Comparison of ENCODE assay signal across 17 cellular contexts in genomic region chr16:29686740-29687327, GRCh38. TPM values are rescaled to one million over a fixed set of nuclear protein-coding genes. Genes with fewer than 3 reads are reported as not detected.
DNase-seq lines count a peak whose midpoint lies in the region; ATAC-seq, FAIRE-seq and TF ChIP-seq lines count a peak whose summit lies in the region.
"Had no signal": no experiment of that assay in that cellular context is flagged by ENCODE, and none has a peak within 500 bp of the region (broad histone marks: within the 10 kb centered on the region; RNA-seq: fewer than 3 reads in every experiment).

No MANE protein-coding gene starts in this region.

- no peak overlapping the region for H3K18ac ChIP-seq in H1 (ENCODE audit: extremely low read depth, low read length)

- peaks cover 15% of the 10 kb centered on the region for H3K79me1 ChIP-seq in H1 (ENCODE audit: low read depth, low read length)

- H4K91ac ChIP-seq in H1 (replicated peaks; ENCODE audit: insufficient read length, low read length), result no peak overlapping the region

- DNase-seq in HepG2 (ENCODE audit: low spot score), result no peak
- DNase-seq in right lobe of liver, result no peak
- DNase-seq in H1 (ENCODE audit: low read depth in 1 of 2, low spot score in 2 of 2), result no peak
- DNase-seq in upper lobe of right lung, result no peak
- DNase-seq in NCI-H446 treated with DMSO at 0.1 percent for 48 hours (lab: John Stamatoyannopoulos, UW), result no peak
- DNase-seq in stimulated activated CD4-positive, alpha-beta T cell treated with anti-CD3 and anti-CD28 coated beads, Interleukin-4, amount 100 ng/mL, for 4 hours, result no peak
- DNase-seq in left colon, result no peak
- DNase-seq: activated CD4-positive, CD25-positive, alpha-beta regulatory T cell treated with anti-CD3 and anti-CD28 coated beads, Interleukin-2, amount 50 U/mL, for 72 hours; activated effector memory CD4-positive, alpha-beta T cell treated with Interleukin-2 at 50 U/mL for 16 hours; DMS153; effector CD8-positive, alpha-beta T cell; NCI-H2029; NK-92 treated with Interleukin-12 subunit alpha and Interleukin-12 subunit beta, amount 100 ng/mL, for 24 hours; pancreas; SK-N-SH had no signal

- no peak overlapping the region for H3K23ac ChIP-seq in H1 (ENCODE audit: insufficient read length)

- no peak overlapping the region for H2BK15ac ChIP-seq in H1 (ENCODE audit: low read length)

- no peak overlapping the region for H2BK20ac ChIP-seq in H1 (ENCODE audit: low read length)

- no TSS peak for BruUV-seq in HepG2 (replicated peaks; lab: Mats Ljungman, UMichigan)

- no peak overlapping the region for H2BK120ac ChIP-seq in H1 (replicated peaks; ENCODE audit: low read depth, low read length)

- no peak overlapping the region for H4K8ac ChIP-seq in H1 (ENCODE audit: extremely low read depth, insufficient read depth, low read length)

- H3K79me2 ChIP-seq in HepG2 (ENCODE audit: insufficient read depth, low read length) (peaks cover 63% of the 10 kb centered on the region), OCI-LY3 (ENCODE audit: low read length) (peaks cover 13% of the 10 kb centered on the region), H1 (ENCODE audit: control insufficient read depth in 1 of 2, insufficient read depth in 2 of 2, low read length in 2 of 2) (peaks cover 0 to 74% of the 10 kb centered on the region in 2 experiments; a peak in 3 of 4 replicates)

- TF ChIP-seq EP300 in HepG2 (IDR thresholded peaks at IDR 0.05; ENCODE audit: low read depth in 2 of 2, low read length in 2 of 2), result no peak
- TF ChIP-seq EP300 in HepG2 (CRISPR knock-in tag; IDR thresholded peaks at IDR 0.05; ENCODE audit: borderline replicate concordance), result no peak
- no peak for TF ChIP-seq EP300 in H1 (IDR thresholded peaks at IDR 0.05; ENCODE audit: borderline replicate concordance in 1 of 2, low read depth in 2 of 2, low read length in 2 of 2)

- intact Hi-C loops in HepG2 (cut with micrococcal nuclease; ENCODE audit: unreplicated experiment), result no loop called here
- intact Hi-C loops in right lobe of liver (cut with DNase I), result no loop called here
- intact Hi-C loops in upper lobe of right lung (cut with DNase I), result no loop called here
- intact Hi-C loops in left colon (cut with DNase I, micrococcal nuclease), result no loop called here

- ATAC-seq in HepG2, result no peak; the same call in 1 of the 3 replicates
- ATAC-seq in right lobe of liver, result no peak
- peak; percentile 29 for ATAC-seq in upper lobe of right lung
- no peak for ATAC-seq in left colon
- ATAC-seq: pancreas had no signal

- H4K20me1 ChIP-seq in HepG2 (ENCODE audit: insufficient read depth, low read length), result peaks cover 32% of the 10 kb centered on the region
- H4K20me1 ChIP-seq in OCI-LY3 (ENCODE audit: insufficient read depth, low read length), result peaks cover 3% of the 10 kb centered on the region; the same call in 1 of the 2 replicates
- H4K20me1 ChIP-seq in H1 (replicated peaks in 1 of 2; ENCODE audit: control insufficient read depth in 1 of 2, insufficient read depth in 2 of 2, low read length in 2 of 2), result peaks cover 0 to 9% of the 10 kb centered on the region in 2 experiments

- peak overlapping the region; percentile 77; the same call in 1 of the 2 replicates for H2BK5ac ChIP-seq in H1 (ENCODE audit: low read depth, low read length)

- H2BK12ac ChIP-seq in H1 (ENCODE audit: low read depth, low read length), result no peak overlapping the region

- TF ChIP-seq RAD21 in HepG2 (CRISPR knock-in tag; IDR thresholded peaks at IDR 0.05), result no peak
- no peak for TF ChIP-seq RAD21 in H1 (IDR thresholded peaks at IDR 0.05 in 1 of 2, conservative IDR thresholded peaks at IDR 0.05 in 1 of 2; ENCODE audit: low read depth in 2 of 2, low read length in 2 of 2)

- peak overlapping the region; percentile 50 for H3K27ac ChIP-seq in HepG2 (ENCODE audit: extremely low read length, insufficient read depth, low read length)
- no peak overlapping the region for H3K27ac ChIP-seq in right lobe of liver
- H3K27ac ChIP-seq in OCI-LY3 (ENCODE audit: low read length), result no peak overlapping the region
- H3K27ac ChIP-seq in H1 (ENCODE audit: low read depth, low read length), result no peak overlapping the region
- no peak overlapping the region for H3K27ac ChIP-seq in upper lobe of right lung
- H3K27ac ChIP-seq: KMS-11, pancreas had no signal

- peaks cover 4 to 24% of the 10 kb centered on the region in 2 experiments for H3K36me3 ChIP-seq in HepG2 (replicated peaks in 1 of 2; ENCODE audit: control insufficient read depth in 1 of 2, insufficient read depth in 2 of 2, low read length in 2 of 2)
- H3K36me3 ChIP-seq in right lobe of liver, result peaks cover 0 to 9% (median 0%) of the 10 kb centered on the region in 4 donors
- peaks cover 15% of the 10 kb centered on the region for H3K36me3 ChIP-seq in OCI-LY3 (replicated peaks; ENCODE audit: low read depth, low read length)
- peaks cover 0 to 23% (median 4%) of the 10 kb centered on the region in 4 experiments; a peak in 3 of 8 replicates for H3K36me3 ChIP-seq in H1 (ENCODE audit: control insufficient read depth in 2 of 4, insufficient read depth in 4 of 4, low read length in 3 of 4)
- no peaks in the 10 kb centered on the region for H3K36me3 ChIP-seq in upper lobe of right lung
- H3K36me3 ChIP-seq: pancreas had no signal

- H3K27me3 ChIP-seq in HepG2 (ENCODE audit: control insufficient read depth in 1 of 2, insufficient read depth in 2 of 2, low read length in 2 of 2) (no peaks in the 10 kb centered on the region), right lobe of liver (no peaks in the 10 kb centered on the region), OCI-LY3 (ENCODE audit: low read depth, low read length) (no peaks in the 10 kb centered on the region), H1 (replicated peaks in 1 of 4; ENCODE audit: control insufficient read depth in 3 of 4, extremely low read depth in 1 of 4, insufficient read depth in 3 of 4, low read length in 3 of 4) (no peaks in the 10 kb centered on the region), upper lobe of right lung (no peaks in the 10 kb centered on the region)
- H3K27me3 ChIP-seq: pancreas had no signal

- CTCF ChIA-PET in HepG2 (lab: Yijun Ruan, JAX; ENCODE audit: low intra/inter-chr PET ratio, low total read pairs) (no interaction called here), H1 (lab: Charles Lee; ENCODE audit: partially characterized antibody) (interaction anchor here (0.5 to 3.9 kb wide), 5 partner anchors 10 to 98 kb away, joined by 3 to 17 read pairs (median 3); no protein-coding TSS in a partner anchor)

- H3K4me1 ChIP-seq in HepG2 (ENCODE audit: insufficient read depth, low read length) (peaks cover 46% of the 10 kb centered on the region), right lobe of liver (no peaks in the 10 kb centered on the region), OCI-LY3 (ENCODE audit: low read length) (peaks cover 34% of the 10 kb centered on the region), H1 (replicated peaks in 1 of 4; ENCODE audit: control insufficient read depth in 3 of 4, insufficient read depth in 4 of 4, low read length in 3 of 4) (peaks cover 2 to 9% (median 5%) of the 10 kb centered on the region in 4 experiments; a peak in 5 of 7 replicates), upper lobe of right lung (no peaks in the 10 kb centered on the region)
- H3K4me1 ChIP-seq: pancreas had no signal

- H3K9ac ChIP-seq in HepG2 (ENCODE audit: insufficient read depth, low read depth, low read length) (no peak overlapping the region), OCI-LY3 (ENCODE audit: low read length) (no peak overlapping the region), H1 (replicated peaks in 1 of 4; ENCODE audit: extremely low read depth in 1 of 4, low read depth in 3 of 4, low read length in 3 of 4) (no peak overlapping the region)
- H3K9ac ChIP-seq: KMS-11, SK-N-SH had no signal

- H4K5ac ChIP-seq in H1 (ENCODE audit: insufficient read length, low read depth, low read length), result no peak overlapping the region

- TF ChIP-seq POLR2A in HepG2 (IDR thresholded peaks at IDR 0.05; ENCODE audit: insufficient read depth in 1 of 2, low read depth in 2 of 2, low read length in 2 of 2) (no peak), right lobe of liver (IDR thresholded peaks at IDR 0.05) (no peak), H1 (IDR thresholded peaks at IDR 0.05; ENCODE audit: control extremely low read depth in 1 of 2, low read depth in 2 of 2, low read length in 2 of 2) (no peak)

- WGBS in HepG2 (ENCODE audit: low lambda C conversion rate), result 92% methylated on average over 9 of the region's 9 CpGs
- WGBS in right lobe of liver (ENCODE audit: insufficient coverage, low coverage, low lambda C conversion rate, missing lambda C conversion rate), result 63% methylated on average over 7 of the region's 9 CpGs
- 90% methylated on average over 9 of the region's 9 CpGs; no CpG with 5 or more reads in 1 of the 2 experiments for WGBS in H1 (ENCODE audit: extremely low coverage in 1 of 2, insufficient coverage in 1 of 2, insufficient read length in 1 of 2, insufficient replicate concordance in 2 of 2, low coverage in 1 of 2, low lambda C conversion rate in 2 of 2, missing lambda C conversion rate in 1 of 2), 2 experiments

- H2AFZ ChIP-seq in HepG2 (ENCODE audit: low read length) (no peak overlapping the region), OCI-LY3 (ENCODE audit: low read depth, low read length) (no peak overlapping the region), H1 (ENCODE audit: low read length) (no peak overlapping the region)

- no peak overlapping the region for H3K4ac ChIP-seq in H1 (replicated peaks; ENCODE audit: insufficient read length, low read depth, low read length)

- H2AK5ac ChIP-seq in H1 (ENCODE audit: low read depth, low read length), result no peak overlapping the region

- FAIRE-seq in HepG2 (lab: Jason Lieb, UNC) (no peak), H1 (lab: Jason Lieb, UNC) (no peak)
- FAIRE-seq: pancreas had no signal

- H3K56ac ChIP-seq in H1 (replicated peaks; ENCODE audit: insufficient read length, low read depth, low read length), result no peak overlapping the region

- H3K9me3 ChIP-seq in HepG2 (ENCODE audit: low read length), result no peaks in the 10 kb centered on the region
- H3K9me3 ChIP-seq in right lobe of liver, result no peaks in the 10 kb centered on the region
- H3K9me3 ChIP-seq in OCI-LY3 (ENCODE audit: insufficient read depth, low read length), result no peaks in the 10 kb centered on the region
- no peaks in the 10 kb centered on the region for H3K9me3 ChIP-seq in H1 (ENCODE audit: insufficient read depth in 2 of 2, low read depth in 1 of 2, low read length in 1 of 2)
- H3K9me3 ChIP-seq in upper lobe of right lung, result no peaks in the 10 kb centered on the region
- H3K9me3 ChIP-seq: pancreas, SK-N-SH had no signal

- H3K14ac ChIP-seq in H1 (ENCODE audit: insufficient read length), result no peak overlapping the region

- in situ Hi-C loops in HepG2 (cut with HindIII; ENCODE audit: extremely low pct_ligation_motif_present, low pct_unique_long_range_greater_than_20kb), result no loop called here

- H3K23me2 ChIP-seq in H1 (ENCODE audit: low read depth, low read length), result no peaks in the 10 kb centered on the region

- H3K4me2 ChIP-seq in HepG2 (ENCODE audit: low read depth, low read length), result no peak overlapping the region
- H3K4me2 ChIP-seq in OCI-LY3 (ENCODE audit: low read length), result 0 out of 2 replicates have a peak overlapping the region, but pooled peaks have one; percentile 9
- no peak overlapping the region for H3K4me2 ChIP-seq in H1 (ENCODE audit: insufficient read depth in 1 of 2, low read depth in 2 of 2, low read length in 2 of 2)
- H3K4me2 ChIP-seq: KMS-11, SK-N-SH had no signal

- H3K4me3 ChIP-seq in HepG2 (replicated peaks in 1 of 3; ENCODE audit: insufficient read depth in 1 of 3, low read depth in 2 of 3, low read length in 3 of 3) (no peak overlapping the region), right lobe of liver (no peak overlapping the region), OCI-LY3 (ENCODE audit: low read length) (no peak overlapping the region), H1 (ENCODE audit: extremely low read depth in 1 of 4, insufficient read depth in 2 of 4, low read depth in 3 of 4, low read length in 4 of 4) (no peak overlapping the region), upper lobe of right lung (no peak overlapping the region)
- H3K4me3 ChIP-seq: pancreas had no signal

- POLR2A ChIA-PET in HepG2 (lab: Yijun Ruan, JAX) (interaction anchor here (1.9 to 3.5 kb wide), 2 partner anchors 7 to 10 kb away, joined by 8 to 37 read pairs; partner anchors contain the start of gene QPRT), H1 (lab: Charles Lee; ENCODE audit: partially characterized antibody) (interaction anchor here (1.0 to 9.8 kb wide), 8 partner anchors 10 to 379 kb away, joined by 3 to 130 read pairs (median 6); partner anchors contain the start of genes ALDOA and QPRT)

- TF ChIP-seq CTCF in HepG2 (CRISPR knock-in tag; IDR thresholded peaks at IDR 0.05) (no peak), right lobe of liver (IDR thresholded peaks at IDR 0.05) (no peak), OCI-LY3 (IDR thresholded peaks at IDR 0.05; ENCODE audit: low read depth, low read length) (no peak), H1 (IDR thresholded peaks at IDR 0.05; ENCODE audit: control extremely low read depth in 1 of 3, insufficient read depth in 1 of 3, low read depth in 1 of 3, low read length in 3 of 3) (no peak), upper lobe of right lung (IDR thresholded peaks at IDR 0.05) (no peak)

RNA-seq across cellular contexts. Expression of gene QPRT, which starts 7.9 kb away (rescaled TPM):
- total RNA-seq in HepG2 (2016; rRNA removed; fragmentation: Illumina TruSeq; extraction: Trizol) (218 and 244 TPM in 2 replicates), right lobe of liver (100 to 1,000 TPM in 5 of 6 experiments, 10 to 100 TPM in 1; 95.2 to 154 (median 128) TPM), upper lobe of right lung (15.0 TPM), left colon (10 to 100 TPM; 44.9 to 47.4 TPM)
- 87.1 and 92.9 TPM in 2 replicates for total RNA-seq in HepG2 (2016; cell fraction: cytosol; rRNA removed; fragmentation: Illumina TruSeq; extraction: Trizol; ENCODE audit: low read depth)
- 223 and 253 TPM in 2 replicates for total RNA-seq in HepG2 (2016; cell fraction: insoluble cytoplasmic fraction; rRNA removed; fragmentation: Illumina TruSeq; extraction: Trizol)
- 152 and 159 TPM in 2 replicates for total RNA-seq in HepG2 (2016; cell fraction: membrane; rRNA removed; fragmentation: Illumina TruSeq; extraction: Trizol)
- total RNA-seq in HepG2 (2016; cell fraction: nucleus; rRNA removed; fragmentation: Illumina TruSeq; extraction: Trizol), result 99.3 and 115 TPM in 2 replicates
- polyA plus RNA-seq in HepG2 (2011; rRNA removed) (130 and 137 TPM in 2 replicates), H1 (2011; rRNA removed) (89.0 and 119 TPM in 2 replicates)
- 103 and 170 TPM in 2 replicates for polyA plus RNA-seq in HepG2 (2011; cell fraction: cytosol; rRNA removed)
- polyA plus RNA-seq in HepG2 (2011; cell fraction: nucleus; rRNA removed), result 80.0 and 88.2 TPM in 2 replicates
- polyA plus RNA-seq in HepG2 (2012), result 123 and 130 TPM in 2 replicates
- polyA plus RNA-seq in HepG2 (2016; cell fraction: cytosol; fragmentation: Illumina TruSeq; extraction: Trizol; ENCODE audit: low read depth), result 105 and 118 TPM in 2 replicates
- 245 and 255 TPM in 2 replicates for polyA plus RNA-seq in HepG2 (2016; cell fraction: insoluble cytoplasmic fraction; fragmentation: Illumina TruSeq; extraction: Trizol; ENCODE audit: low read depth)
- 133 and 135 TPM in 2 replicates for polyA plus RNA-seq in HepG2 (2016; cell fraction: membrane; fragmentation: Illumina TruSeq; extraction: Trizol; ENCODE audit: low read depth)
- 215 and 218 TPM in 2 replicates for polyA plus RNA-seq in HepG2 (2016; cell fraction: nucleus; fragmentation: Illumina TruSeq; extraction: Trizol; ENCODE audit: insufficient read depth, low read depth)
- 1.2 and 248 TPM in 2 replicates for polyA minus RNA-seq in HepG2 (2011; rRNA and poly(A)+ RNA removed; ENCODE audit: low replicate concordance)
- 160 and 171 TPM in 2 replicates for polyA minus RNA-seq in HepG2 (2011; cell fraction: cytosol; rRNA and poly(A)+ RNA removed)
- 30.1 and 34.9 TPM in 2 replicates for polyA minus RNA-seq in HepG2 (2011; cell fraction: nucleus; rRNA and poly(A)+ RNA removed)
- 102 and 106 TPM in 2 replicates for total RNA-seq in H1 (2021; fragmentation: NEBNext Ultra II Directional; extraction: Animal tissue kit (Norgen Biotek cat#: 25700))
- polyA plus RNA-seq in H1 (2011; cell fraction: cytosol; rRNA removed), result 91.7 TPM
- 116 TPM for polyA plus RNA-seq in H1 (2011; cell fraction: nucleus; rRNA removed)
- polyA plus RNA-seq in H1 (2012, experiment 1 of 2), result 90.0 to 121 TPM (median 112 TPM) in 4 replicates
- polyA plus RNA-seq in H1 (2012, experiment 2 of 2), result 101 TPM
- 129 TPM for polyA plus RNA-seq in H1 (2013, experiment 1 of 2)
- 122 TPM for polyA plus RNA-seq in H1 (2013, experiment 2 of 2)
- 70.3 and 84.6 TPM in 2 replicates for polyA minus RNA-seq in H1 (2011; rRNA and poly(A)+ RNA removed)
- 86.7 TPM for polyA minus RNA-seq in H1 (2011; cell fraction: cytosol; rRNA and poly(A)+ RNA removed)
- 53.3 TPM for polyA minus RNA-seq in H1 (2011; cell fraction: nucleus; rRNA and poly(A)+ RNA removed)

RNA-seq across cellular contexts. Expression of gene SPN, which starts 23.8 kb away (rescaled TPM):
- 0.22 and 0.38 TPM in 2 replicates for total RNA-seq in HepG2 (2016; rRNA removed; fragmentation: Illumina TruSeq; extraction: Trizol)
- total RNA-seq in HepG2 (2016; cell fraction: cytosol; rRNA removed; fragmentation: Illumina TruSeq; extraction: Trizol; ENCODE audit: low read depth), result 0.10 TPM in 1 of 2 replicates, not detected in the other
- total RNA-seq in HepG2 (2016; cell fraction: insoluble cytoplasmic fraction; rRNA removed; fragmentation: Illumina TruSeq; extraction: Trizol), result 0.10 and 0.35 TPM in 2 replicates
- total RNA-seq in HepG2 (2016; cell fraction: membrane; rRNA removed; fragmentation: Illumina TruSeq; extraction: Trizol), result 0.06 TPM in 1 of 2 replicates, not detected in the other
- 0.28 and 0.34 TPM in 2 replicates for total RNA-seq in HepG2 (2016; cell fraction: nucleus; rRNA removed; fragmentation: Illumina TruSeq; extraction: Trizol)
- 1.6 and 3.8 TPM in 2 replicates for polyA plus RNA-seq in HepG2 (2011; rRNA removed)
- polyA plus RNA-seq in HepG2 (2011; cell fraction: cytosol; rRNA removed), result 0.94 and 1.1 TPM in 2 replicates
- polyA plus RNA-seq in HepG2 (2011; cell fraction: nucleus; rRNA removed), result 1.1 and 2.5 TPM in 2 replicates
- 2.4 and 2.5 TPM in 2 replicates for polyA plus RNA-seq in HepG2 (2012)
- 0.07 and 0.09 TPM in 2 replicates for polyA plus RNA-seq in HepG2 (2016; cell fraction: cytosol; fragmentation: Illumina TruSeq; extraction: Trizol; ENCODE audit: low read depth)
- polyA plus RNA-seq in HepG2 (2016; cell fraction: insoluble cytoplasmic fraction; fragmentation: Illumina TruSeq; extraction: Trizol; ENCODE audit: low read depth), result 0.25 and 0.39 TPM in 2 replicates
- polyA plus RNA-seq in HepG2 (2016; cell fraction: membrane; fragmentation: Illumina TruSeq; extraction: Trizol; ENCODE audit: low read depth), result 0.13 and 0.23 TPM in 2 replicates
- 0.44 and 1.1 TPM in 2 replicates for polyA plus RNA-seq in HepG2 (2016; cell fraction: nucleus; fragmentation: Illumina TruSeq; extraction: Trizol; ENCODE audit: insufficient read depth, low read depth)
- polyA minus RNA-seq in HepG2 (2011; rRNA and poly(A)+ RNA removed; ENCODE audit: low replicate concordance), result 1.7 and 5.3 TPM in 2 replicates
- polyA minus RNA-seq in HepG2 (2011; cell fraction: cytosol; rRNA and poly(A)+ RNA removed), result 0.79 and 1.7 TPM in 2 replicates
- 0.52 and 1.4 TPM in 2 replicates for polyA minus RNA-seq in HepG2 (2011; cell fraction: nucleus; rRNA and poly(A)+ RNA removed)
- 1 to 10 TPM in 4 of 6 experiments, under 1 TPM in 2; 0.60 to 3.3 (median 1.4) TPM for total RNA-seq in right lobe of liver
- 1.6 and 1.8 TPM in 2 replicates for total RNA-seq in H1 (2021; fragmentation: NEBNext Ultra II Directional; extraction: Animal tissue kit (Norgen Biotek cat#: 25700))
- 1.3 and 1.5 TPM in 2 replicates for polyA plus RNA-seq in H1 (2011; rRNA removed)
- polyA plus RNA-seq in H1 (2011; cell fraction: cytosol; rRNA removed), result 0.76 TPM
- 2.7 TPM for polyA plus RNA-seq in H1 (2011; cell fraction: nucleus; rRNA removed)
- 0.46 to 1.7 TPM (median 0.89 TPM) in 4 replicates for polyA plus RNA-seq in H1 (2012, experiment 1 of 2)
- polyA plus RNA-seq in H1 (2012, experiment 2 of 2), result 0.92 TPM
- polyA plus RNA-seq in H1 (2013, experiment 1 of 2), result 4.0 TPM
- polyA plus RNA-seq in H1 (2013, experiment 2 of 2), result 3.8 TPM
- 2.1 and 3.2 TPM in 2 replicates for polyA minus RNA-seq in H1 (2011; rRNA and poly(A)+ RNA removed)
- polyA minus RNA-seq in H1 (2011; cell fraction: cytosol; rRNA and poly(A)+ RNA removed), result 0.44 TPM
- 2.6 TPM for polyA minus RNA-seq in H1 (2011; cell fraction: nucleus; rRNA and poly(A)+ RNA removed)
- 70.7 TPM for total RNA-seq in upper lobe of right lung
- 1 to 10 TPM; 1.8 to 3.5 TPM for total RNA-seq in left colon

RNA-seq across cellular contexts. Expression of gene C16orf54, which starts 59.0 kb away (rescaled TPM):
- total RNA-seq in HepG2 (2016; rRNA removed; fragmentation: Illumina TruSeq; extraction: Trizol), result not detected in 2 replicates
- not detected in 2 replicates for total RNA-seq in HepG2 (2016; cell fraction: cytosol; rRNA removed; fragmentation: Illumina TruSeq; extraction: Trizol; ENCODE audit: low read depth)
- not detected in 2 replicates for total RNA-seq in HepG2 (2016; cell fraction: insoluble cytoplasmic fraction; rRNA removed; fragmentation: Illumina TruSeq; extraction: Trizol)
- total RNA-seq in HepG2 (2016; cell fraction: membrane; rRNA removed; fragmentation: Illumina TruSeq; extraction: Trizol), result not detected in 2 replicates
- not detected in 2 replicates for total RNA-seq in HepG2 (2016; cell fraction: nucleus; rRNA removed; fragmentation: Illumina TruSeq; extraction: Trizol)
- polyA plus RNA-seq in HepG2 (2011; rRNA removed), result not detected in 2 replicates
- not detected in 2 replicates for polyA plus RNA-seq in HepG2 (2011; cell fraction: cytosol; rRNA removed)
- polyA plus RNA-seq in HepG2 (2011; cell fraction: nucleus; rRNA removed), result not detected in 2 replicates
- polyA plus RNA-seq in HepG2 (2012), result not detected in 2 replicates
- not detected in 2 replicates for polyA plus RNA-seq in HepG2 (2016; cell fraction: cytosol; fragmentation: Illumina TruSeq; extraction: Trizol; ENCODE audit: low read depth)
- polyA plus RNA-seq in HepG2 (2016; cell fraction: insoluble cytoplasmic fraction; fragmentation: Illumina TruSeq; extraction: Trizol; ENCODE audit: low read depth), result not detected in 2 replicates
- polyA plus RNA-seq in HepG2 (2016; cell fraction: membrane; fragmentation: Illumina TruSeq; extraction: Trizol; ENCODE audit: low read depth), result not detected in 2 replicates
- polyA plus RNA-seq in HepG2 (2016; cell fraction: nucleus; fragmentation: Illumina TruSeq; extraction: Trizol; ENCODE audit: insufficient read depth, low read depth), result not detected in 2 replicates
- not detected in 2 replicates for polyA minus RNA-seq in HepG2 (2011; rRNA and poly(A)+ RNA removed; ENCODE audit: low replicate concordance)
- polyA minus RNA-seq in HepG2 (2011; cell fraction: cytosol; rRNA and poly(A)+ RNA removed), result not detected in 2 replicates
- polyA minus RNA-seq in HepG2 (2011; cell fraction: nucleus; rRNA and poly(A)+ RNA removed), result not detected in 2 replicates
- 1 to 10 TPM in 1 of 6 experiments, under 1 TPM in 5; 0.40 to 1.2 (median 0.66) TPM for total RNA-seq in right lobe of liver
- total RNA-seq in H1 (2021; fragmentation: NEBNext Ultra II Directional; extraction: Animal tissue kit (Norgen Biotek cat#: 25700)), result not detected in 2 replicates
- not detected in 2 replicates for polyA plus RNA-seq in H1 (2011; rRNA removed)
- not detected for polyA plus RNA-seq in H1 (2011; cell fraction: cytosol; rRNA removed)
- polyA plus RNA-seq in H1 (2011; cell fraction: nucleus; rRNA removed), result not detected
- polyA plus RNA-seq in H1 (2012, experiment 1 of 2), result 4.4 to 8.4 TPM (median 5.1 TPM) in 4 replicates
- polyA plus RNA-seq in H1 (2012, experiment 2 of 2), result 2.9 TPM
- polyA plus RNA-seq in H1 (2013, experiment 1 of 2), result not detected
- polyA plus RNA-seq in H1 (2013, experiment 2 of 2), result not detected
- polyA minus RNA-seq in H1 (2011; rRNA and poly(A)+ RNA removed), result not detected in 2 replicates
- not detected for polyA minus RNA-seq in H1 (2011; cell fraction: cytosol; rRNA and poly(A)+ RNA removed)
- not detected for polyA minus RNA-seq in H1 (2011; cell fraction: nucleus; rRNA and poly(A)+ RNA removed)
- 7.3 TPM for total RNA-seq in upper lobe of right lung
- total RNA-seq in left colon, result 1 to 10 TPM; 1.6 to 3.2 TPM
- polyA plus RNA-seq: SK-N-SH had no signal

Comparison
In these comparisons a context has a peak if more than half of its experiments do, and no peak if none do; other contexts are left out.
1. RNA of gene SPN, which starts 23.8 kb away (total RNA-seq): 70.7 TPM in upper lobe of right lung (single experiment); 1.8 to 3.5 TPM in left colon, 1.6 to 1.8 TPM in H1, 0.60 to 3.3 TPM in right lobe of liver and 0.06 to 0.38 TPM in HepG2; every median in the first group is over 10 times any median in the second.